ENCODE assay signal across 18 cellular contexts in the genomic region with DNA sequence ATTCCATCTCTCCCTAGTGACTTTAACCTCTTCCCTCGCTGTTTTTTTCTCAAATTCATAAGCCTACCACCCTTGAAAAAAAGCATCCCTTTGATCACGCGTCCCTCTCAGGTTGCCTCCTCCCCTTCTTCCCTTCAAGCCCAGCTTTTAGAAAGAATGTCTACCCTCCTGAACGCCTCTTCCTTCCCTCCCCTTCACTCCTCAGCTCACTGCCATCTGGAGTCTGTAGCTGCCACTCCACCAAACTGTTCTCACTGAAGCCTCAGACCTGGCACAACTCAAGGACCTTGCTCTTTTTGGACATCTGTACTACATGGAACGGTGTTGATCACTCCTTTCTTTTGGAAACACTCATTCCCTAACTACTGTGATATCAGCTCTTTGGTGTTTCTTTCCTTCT.
"Had no signal": no experiment of that assay in that cellular context is flagged by ENCODE, and none has a peak within 500 bp of the region (broad histone marks: within the 10 kb centered on the region; RNA-seq: fewer than 3 reads in every experiment).

No MANE protein-coding gene starts in this region.

- H3K4me3 Mint-ChIP-seq: activated naive CD8-positive, alpha-beta T cell treated with anti-CD3 and anti-CD28 coated beads for 36 hours; activated T-helper 1 cell treated with anti-CD3 and anti-CD28 coated beads, Interleukin-12 subunit alpha, Interleukin-12 subunit beta, Interleukin-2, Interleukin-4 antibody, amounts not matched to agents 30 ng/mL and 10 ng/mL and 1 ng/mL, durations not matched to agents 14 hours and 24 hours and 36 hours; nephron progenitor cell had no signal

- H3K36me3 ChIP-seq: tibial nerve, uterus had no signal

- H3K36me3 Mint-ChIP-seq: activated naive CD8-positive, alpha-beta T cell treated with anti-CD3 and anti-CD28 coated beads for 36 hours had no signal

- FAIRE-seq: small intestine had no signal

- H3K9me3 Mint-ChIP-seq: activated naive CD8-positive, alpha-beta T cell treated with anti-CD3 and anti-CD28 coated beads for 36 hours; activated T-helper 1 cell treated with anti-CD3 and anti-CD28 coated beads, Interleukin-12 subunit alpha, Interleukin-12 subunit beta, Interleukin-2, Interleukin-4 antibody, amounts not matched to agents 30 ng/mL and 10 ng/mL and 1 ng/mL, durations not matched to agents 14 hours and 24 hours and 36 hours had no signal

- DNase-seq: activated naive CD8-positive, alpha-beta T cell treated with anti-CD3 and anti-CD28 coated beads for 36 hours; amygdala; body of pancreas; cortex of kidney; effector memory CD4-positive, alpha-beta T cell; foreskin melanocyte; nephron progenitor cell; right cardiac atrium; small intestine; stimulated activated CD4-positive, alpha-beta T cell treated with anti-CD3 and anti-CD28 coated beads, Interleukin-4, amount 100 ng/mL, for 4 hours; stimulated activated CD8-positive, alpha-beta memory T cell treated with anti-CD3 and anti-CD28 coated beads, Interleukin-4, amount 100 ng/mL, for 48 hours; stimulated activated naive CD4-positive, alpha-beta T cell treated with Interleukin-2 at 50 U/mL for 16 hours; substantia nigra; uterus had no signal

- H3K27ac Mint-ChIP-seq: activated naive CD8-positive, alpha-beta T cell treated with anti-CD3 and anti-CD28 coated beads for 36 hours; activated T-helper 1 cell treated with anti-CD3 and anti-CD28 coated beads, Interleukin-12 subunit alpha, Interleukin-12 subunit beta, Interleukin-2, Interleukin-4 antibody, amounts not matched to agents 30 ng/mL and 10 ng/mL and 1 ng/mL, durations not matched to agents 14 hours and 24 hours and 36 hours; progenitor cell of endocrine pancreas had no signal

- H3K27me3 Mint-ChIP-seq: activated naive CD8-positive, alpha-beta T cell treated with anti-CD3 and anti-CD28 coated beads for 36 hours had no signal

- H3K27ac ChIP-seq: body of pancreas, tibial nerve, uterus had no signal

- H3K4me3 ChIP-seq: body of pancreas, tibial nerve, uterus had no signal

- H3K27me3 ChIP-seq: body of pancreas, tibial nerve, uterus had no signal

- H3K4me1 ChIP-seq: body of pancreas, uterus had no signal

- ATAC-seq: activated CD4-positive, CD25-positive, alpha-beta regulatory T cell treated with anti-CD3 and anti-CD28 coated beads, Interleukin-2, amount 50 U/mL, for 24 hours; body of pancreas; right cardiac atrium had no signal
